Comparison of ENCODE assay signal across 8 cellular contexts in genomic region chr12:58346032-58346632, GRCh38.
DNase-seq lines count a peak whose midpoint lies in the region; ATAC-seq, FAIRE-seq and TF ChIP-seq lines count a peak whose summit lies in the region.

No MANE protein-coding gene starts in this region.

- H4K20me1 ChIP-seq in astrocyte (ENCODE audit: insufficient read depth, low read length) = no peaks in the 10 kb centered on the region

- H3K27me3 Mint-ChIP-seq in natural killer cell (ENCODE audit: low read depth in 2 of 2) = peaks cover 7 to 11% of the 10 kb centered on the region in 2 donors
- H3K27me3 Mint-ChIP-seq in natural killer cell treated with Interleukin-12 subunit alpha and Interleukin-12 subunit beta and Interleukin-15 and Interleukin-18, amount 100 ng/mL, for 72 hours = peaks cover 3 to 21% of the 10 kb centered on the region in 2 donors
- no peaks in the 10 kb centered on the region for H3K27me3 Mint-ChIP-seq in astrocyte (ENCODE audit: low read depth, unreplicated experiment)

- H3K9ac ChIP-seq in astrocyte (ENCODE audit: low read length) = peak overlapping the region; percentile 11

- H3K4me2 ChIP-seq in astrocyte (ENCODE audit: low read length) = no peak overlapping the region

- H3K4me1 ChIP-seq in astrocyte (ENCODE audit: insufficient read depth, low read length) = no peaks in the 10 kb centered on the region

- H3K4me1 Mint-ChIP-seq in natural killer cell = no peaks in the 10 kb centered on the region
- no peaks in the 10 kb centered on the region for H3K4me1 Mint-ChIP-seq in natural killer cell treated with Interleukin-12 subunit alpha and Interleukin-12 subunit beta and Interleukin-15 and Interleukin-18, amount 100 ng/mL, for 72 hours (ENCODE audit: low read depth in 2 of 2)
- H3K4me1 Mint-ChIP-seq in astrocyte (ENCODE audit: low read depth, unreplicated experiment) = peaks cover 28% of the 10 kb centered on the region

- H3K27ac Mint-ChIP-seq in natural killer cell = no peak overlapping the region
- no peak overlapping the region for H3K27ac Mint-ChIP-seq in natural killer cell treated with Interleukin-12 subunit alpha and Interleukin-12 subunit beta and Interleukin-15 and Interleukin-18, amount 100 ng/mL, for 72 hours
- H3K27ac Mint-ChIP-seq in astrocyte (ENCODE audit: unreplicated experiment) = peak overlapping the region; percentile 38

- no peak overlapping the region for H2AFZ ChIP-seq in astrocyte (ENCODE audit: low read depth, low read length)

- DNase-seq in natural killer cell (no peak), NCI-H2196 treated with DMSO at 0.1 percent for 48 hours (lab: John Stamatoyannopoulos, UW; ENCODE audit: unreplicated experiment) (peak; percentile 45), astrocyte (ENCODE audit: low read depth) (peak; percentile 32), iris pigment epithelial cell (ENCODE audit: low read depth) (peak; percentile 54), urothelium cell line (ENCODE audit: low spot score) (peak; percentile 44), cortex of kidney (lab: John Stamatoyannopoulos, UW) (no peak)
- DNase-seq in natural killer cell treated with Interleukin-12 subunit alpha and Interleukin-12 subunit beta and Interleukin-15 and Interleukin-18, amount 100 ng/mL, for 72 hours (ENCODE audit: low spot score) = no peak

- no peaks in the 10 kb centered on the region for H3K27me3 ChIP-seq in astrocyte (ENCODE audit: insufficient read depth, low read length)

- H3K4me3 ChIP-seq in astrocyte (ENCODE audit: insufficient read depth, low read depth, low read length) = no peak overlapping the region

- no peaks in the 10 kb centered on the region for H3K79me2 ChIP-seq in astrocyte (ENCODE audit: insufficient read depth, low read length)

- no peak overlapping the region for H3K27ac ChIP-seq in astrocyte (ENCODE audit: low read depth, low read length)

- ATAC-seq in natural killer cell (peak in 1 of 3 donors; percentile 46), HG02852 (IDR thresholded peaks at IDR 0.05; ENCODE audit: unreplicated experiment) (peak; percentile 73)
- ATAC-seq in natural killer cell treated with Interleukin-12 subunit alpha and Interleukin-12 subunit beta and Interleukin-15 and Interleukin-18, amount 100 ng/mL, for 72 hours = no peak

- H3K9me3 ChIP-seq in astrocyte (ENCODE audit: insufficient read depth, low read depth, low read length) = no peaks in the 10 kb centered on the region

- no peaks in the 10 kb centered on the region for H3K36me3 ChIP-seq in astrocyte (ENCODE audit: insufficient read depth, low read length)

- H3K4me3 Mint-ChIP-seq in natural killer cell = no peak overlapping the region
- no peak overlapping the region for H3K4me3 Mint-ChIP-seq in natural killer cell treated with Interleukin-12 subunit alpha and Interleukin-12 subunit beta and Interleukin-15 and Interleukin-18, amount 100 ng/mL, for 72 hours
- no peak overlapping the region for H3K4me3 Mint-ChIP-seq in astrocyte (ENCODE audit: unreplicated experiment)

- H3K9me3 Mint-ChIP-seq in natural killer cell = no peaks in the 10 kb centered on the region
- H3K9me3 Mint-ChIP-seq in natural killer cell treated with Interleukin-12 subunit alpha and Interleukin-12 subunit beta and Interleukin-15 and Interleukin-18, amount 100 ng/mL, for 72 hours = no peaks in the 10 kb centered on the region
- H3K9me3 Mint-ChIP-seq in astrocyte (ENCODE audit: unreplicated experiment) = peaks cover 4% of the 10 kb centered on the region

- no peaks in the 10 kb centered on the region for H3K36me3 Mint-ChIP-seq in natural killer cell
- no peaks in the 10 kb centered on the region for H3K36me3 Mint-ChIP-seq in natural killer cell treated with Interleukin-12 subunit alpha and Interleukin-12 subunit beta and Interleukin-15 and Interleukin-18, amount 100 ng/mL, for 72 hours
- no peaks in the 10 kb centered on the region for H3K36me3 Mint-ChIP-seq in astrocyte (ENCODE audit: low read depth, unreplicated experiment)

- FAIRE-seq in astrocyte (lab: Jason Lieb, UNC) (peak; percentile 87), urothelium cell line (lab: Jason Lieb, UNC) (no peak)

- TF ChIP-seq CTCF in natural killer cell (IDR thresholded peaks at IDR 0.05) (peak; percentile 89), astrocyte (IDR thresholded peaks at IDR 0.05; ENCODE audit: insufficient read depth, low read depth, low read length) (peak; percentile 76)

- intact Hi-C loops in natural killer cell (cut with micrococcal nuclease) = no loop called here

Comparison
In these comparisons a context has a peak if more than half of its experiments do, and no peak if none do; other contexts are left out.
1. DNase-seq: peak in NCI-H2196 treated with DMSO at 0.1 percent for 48 hours (single experiment), astrocyte (single experiment), iris pigment epithelial cell (single experiment) and urothelium cell line (single experiment); none in natural killer cell (single experiment), natural killer cell treated with Interleukin-12 subunit alpha and Interleukin-12 subunit beta and Interleukin-15 and Interleukin-18, amount 100 ng/mL, for 72 hours (single experiment) and cortex of kidney (single experiment).